Comparison of ENCODE assay signal across 8 cellular contexts in genomic region chr17:49763735-49764558, GRCh38. TPM values are rescaled to one million over a fixed set of nuclear protein-coding genes. Genes with fewer than 3 reads are reported as not detected.
A peak's percentile ranks its signal among the peaks of the same experiment; 100 is the strongest.
DNase-seq lines count a peak whose midpoint lies in the region; ATAC-seq, FAIRE-seq and TF ChIP-seq lines count a peak whose summit lies in the region.

A gene with protein sequence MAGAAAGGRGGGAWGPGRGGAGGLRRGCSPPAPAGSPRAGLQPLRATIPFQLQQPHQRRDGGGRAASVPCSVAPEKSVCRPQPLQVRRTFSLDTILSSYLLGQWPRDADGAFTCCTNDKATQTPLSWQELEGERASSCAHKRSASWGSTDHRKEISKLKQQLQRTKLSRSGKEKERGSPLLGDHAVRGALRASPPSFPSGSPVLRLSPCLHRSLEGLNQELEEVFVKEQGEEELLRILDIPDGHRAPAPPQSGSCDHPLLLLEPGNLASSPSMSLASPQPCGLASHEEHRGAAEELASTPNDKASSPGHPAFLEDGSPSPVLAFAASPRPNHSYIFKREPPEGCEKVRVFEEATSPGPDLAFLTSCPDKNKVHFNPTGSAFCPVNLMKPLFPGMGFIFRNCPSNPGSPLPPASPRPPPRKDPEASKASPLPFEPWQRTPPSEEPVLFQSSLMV (minus strand): TSS chr17:49764131. CDS start chr17:49764087, 44 bp downstream.

- dilution Hi-C loops in mammary epithelial cell (cut with HindIII; ENCODE audit: low sequenced_read_pairs) = no loop called here

- FAIRE-seq in small intestine (lab: Jason Lieb, UNC) = peak; percentile 23

- H3K27me3 ChIP-seq in AG04450 (ENCODE audit: control insufficient read depth, insufficient read depth, low read length) (peaks cover 47% of the 10 kb centered on the region), mammary epithelial cell (ENCODE audit: insufficient read depth, low read length) (no peaks in the 10 kb centered on the region), small intestine (ENCODE audit: control insufficient read depth in 2 of 2, insufficient read depth in 2 of 2, low read length in 2 of 2) (no peaks in the 10 kb centered on the region)

- H3K79me2 ChIP-seq in mammary epithelial cell (ENCODE audit: insufficient read depth, low read length) = peaks cover 17% of the 10 kb centered on the region

- no peak for TF ChIP-seq CTCF in AG04450 (IDR thresholded peaks at IDR 0.05; ENCODE audit: low read depth, low read length)
- TF ChIP-seq CTCF in VCaP (conservative IDR thresholded peaks at IDR 0.05) = no peak
- TF ChIP-seq CTCF in mammary epithelial cell (conservative IDR thresholded peaks at IDR 0.05 in 1 of 2, IDR thresholded peaks at IDR 0.05 in 1 of 2; ENCODE audit: extremely low read depth in 1 of 2, insufficient read depth in 1 of 2, low read depth in 1 of 2, low read length in 2 of 2) = no peak

- H3K27ac ChIP-seq in AG04450 (ENCODE audit: low read depth, low read length) (no peak within 1 kb of the TSS), VCaP (peak within 1 kb of the TSS; percentile 73), mammary epithelial cell (ENCODE audit: insufficient read depth, low read depth, low read length) (peak within 1 kb of the TSS; percentile 23), small intestine (ENCODE audit: low read depth in 1 of 2, low read length in 1 of 2) (peak within 1 kb of the TSS in 1 of 2 donors; percentile 12)

- peak within 1 kb of the TSS; percentile 7 for H3K9ac ChIP-seq in mammary epithelial cell (ENCODE audit: insufficient read depth, low read length)

- peak within 1 kb of the TSS; percentile 89 for H2AFZ ChIP-seq in mammary epithelial cell (ENCODE audit: low read depth, low read length)

- BruUV-seq in mammary epithelial cell (replicated peaks; lab: Mats Ljungman, UMichigan) = no TSS peak

- CTCF ChIA-PET in AG04450 (lab: Charles Lee) (interaction anchor here (1.2 to 1.5 kb wide), 2 partner anchors 194 to 196 kb away, joined by 3 to 5 read pairs; no protein-coding TSS in a partner anchor), mammary epithelial cell (lab: Charles Lee; ENCODE audit: low non-redundant PET) (no interaction called here)

- POLR2A ChIA-PET in AG04450 (lab: Yijun Ruan, JAX) = interaction anchor here (0.6 to 1.5 kb wide), 5 partner anchors 10 to 56 kb away, joined by 3 to 10 read pairs (median 4); partner anchors contain the start of genes KAT7 and SLC35B1

- WGBS in mammary epithelial cell (ENCODE audit: low coverage, missing lambda C conversion rate) = 0% methylated on average over 8 of the region's 53 CpGs
- WGBS in small intestine, 3 donors = 0 to 1% (median 1%) methylated on average over 23 to 53 of the region's 53 CpGs

- no peaks in the 10 kb centered on the region; the same call in 1 of the 2 replicates for H3K9me3 ChIP-seq in AG04450 (ENCODE audit: control insufficient read depth, insufficient read depth, low read length)
- H3K9me3 ChIP-seq in mammary epithelial cell (replicated peaks; ENCODE audit: insufficient read depth, low read length) = no peaks in the 10 kb centered on the region
- no peaks in the 10 kb centered on the region for H3K9me3 ChIP-seq in small intestine (ENCODE audit: control insufficient read depth, low read depth)

- H3K4me1 ChIP-seq in mammary epithelial cell (ENCODE audit: insufficient read depth, low read length) = peaks cover 23% of the 10 kb centered on the region
- peaks cover 0 to 13% of the 10 kb centered on the region in 2 donors for H3K4me1 ChIP-seq in small intestine (ENCODE audit: control insufficient read depth in 2 of 2, insufficient read depth in 1 of 2, low read depth in 1 of 2, low read length in 1 of 2)

- H3K4me2 ChIP-seq in mammary epithelial cell (ENCODE audit: insufficient read depth, low read depth, low read length) = peak within 1 kb of the TSS; percentile 99

- H3K4me3 ChIP-seq in AG04450 (ENCODE audit: low read depth, low read length) (peak within 1 kb of the TSS; percentile 74), mammary epithelial cell (replicated peaks in 1 of 3; ENCODE audit: insufficient read depth in 1 of 3, low read depth in 2 of 3, low read length in 3 of 3) (peak within 1 kb of the TSS; percentile 58 to 73 (median 66)), small intestine (ENCODE audit: low read depth in 1 of 2, low read length in 2 of 2) (peak within 1 kb of the TSS; percentile 89 to 95)

- peak; percentile 93 for ATAC-seq in GM18907 (IDR thresholded peaks at IDR 0.05; ENCODE audit: unreplicated experiment)
- peak; percentile 96 for ATAC-seq in HG03139 (IDR thresholded peaks at IDR 0.05; ENCODE audit: unreplicated experiment)

- DNase-seq in AG04450 (ENCODE audit: low read depth, low spot score) (peak; percentile 89), NCI-H2227 (lab: John Stamatoyannopoulos, UW; ENCODE audit: unreplicated experiment) (peak; percentile 98), mammary epithelial cell (peak; percentile 99), iPS-NIHi11 (ENCODE audit: low spot score) (peak; percentile 100), small intestine (peak; percentile 100)

- in situ Hi-C loops in mammary epithelial cell (cut with MboI; ENCODE audit: low sequenced_read_pairs in 2 of 2) = no loop called here

- intact Hi-C loops in mammary epithelial cell (cut with micrococcal nuclease) = loop anchor here (1.0 to 2.0 kb wide), 2 partner anchors 15 to 56 kb away; no protein-coding TSS in a partner anchor

- H3K36me3 ChIP-seq in mammary epithelial cell (ENCODE audit: insufficient read depth, low read length) (no peaks in the 10 kb centered on the region), small intestine (ENCODE audit: control insufficient read depth in 2 of 2, insufficient read depth in 2 of 2, low read length in 2 of 2) (no peaks in the 10 kb centered on the region)

- no peaks in the 10 kb centered on the region for H4K20me1 ChIP-seq in mammary epithelial cell (ENCODE audit: insufficient read depth, low read length)

RNA-seq across cellular contexts. Expression of the gene that starts here (rescaled TPM):
- polyA plus RNA-seq in AG04450 (2011; rRNA removed) (2.5 and 2.8 TPM in 2 replicates), mammary epithelial cell (8.8 TPM), small intestine (1 to 10 TPM; 2.9 to 8.0 (median 6.5) TPM)
- polyA minus RNA-seq in AG04450 (2011; rRNA and poly(A)+ RNA removed) = 3.2 and 4.9 TPM in 2 replicates
- total RNA-seq in mammary epithelial cell = 1 to 10 TPM; 2.8 to 5.9 TPM
- 14.2 TPM for polyA minus RNA-seq in mammary epithelial cell
